12 cellular contexts compared by ENCODE assay signal in genomic region chr6:156867121-156867520, GRCh38.
A peak's percentile ranks its signal among the peaks of the same experiment; 100 is the strongest.
DNase-seq lines count a peak whose midpoint lies in the region; ATAC-seq lines count a peak whose summit lies in the region.
"Had no signal": no experiment of that assay in that cellular context is flagged by ENCODE, and none has a peak within 500 bp of the region (broad histone marks: within the 10 kb centered on the region; RNA-seq: fewer than 3 reads in every experiment).

No MANE protein-coding gene starts in this region.

- H3K4me1 ChIP-seq in Karpas-422 (ENCODE audit: low read length): peaks cover 94% of the 10 kb centered on the region

- peaks cover 8% of the 10 kb centered on the region for H3K36me3 Mint-ChIP-seq in activated T-cell treated with anti-CD3 and anti-CD28 coated beads, Interleukin-2, amount 50 U/mL, for 24 hours (ENCODE audit: low read depth)
- peaks cover 11% of the 10 kb centered on the region for H3K36me3 Mint-ChIP-seq in effector memory CD8-positive, alpha-beta T cell (ENCODE audit: insufficient read depth)
- peaks cover 0 to 6% (median 1%) of the 10 kb centered on the region in 3 donors for H3K36me3 Mint-ChIP-seq in naive thymus-derived CD8-positive, alpha-beta T cell

- ATAC-seq in effector memory CD8-positive, alpha-beta T cell (replicated peaks): no peak
- ATAC-seq in naive thymus-derived CD8-positive, alpha-beta T cell: no peak
- ATAC-seq in HG03342 (IDR thresholded peaks at IDR 0.05; ENCODE audit: unreplicated experiment) (no peak), sciatic nerve (no peak)
- ATAC-seq: upper lobe of right lung had no signal

- H3K27me3 Mint-ChIP-seq in activated T-cell treated with anti-CD3 and anti-CD28 coated beads, Interleukin-2, amount 50 U/mL, for 24 hours: no peaks in the 10 kb centered on the region
- no peaks in the 10 kb centered on the region for H3K27me3 Mint-ChIP-seq in effector memory CD8-positive, alpha-beta T cell
- H3K27me3 Mint-ChIP-seq in naive thymus-derived CD8-positive, alpha-beta T cell: no peaks in the 10 kb centered on the region
- H3K27me3 Mint-ChIP-seq: activated naive CD8-positive, alpha-beta T cell treated with anti-CD3 and anti-CD28 coated beads, Interleukin-2, amount 10 ng/mL, durations not matched to agents 7 days and 5 days had no signal

- no peak overlapping the region for H2AFZ ChIP-seq in Karpas-422 (ENCODE audit: low read length)

- peak overlapping the region; percentile 47; the same call in 1 of the 2 replicates for H3K27ac ChIP-seq in Karpas-422 (ENCODE audit: low read length)
- H3K27ac ChIP-seq: upper lobe of right lung had no signal

- H3K27me3 ChIP-seq in Karpas-422 (ENCODE audit: low read length): no peaks in the 10 kb centered on the region
- H3K27me3 ChIP-seq: upper lobe of right lung had no signal

- no peaks in the 10 kb centered on the region for H3K9me3 ChIP-seq in Karpas-422 (ENCODE audit: low read length)
- H3K9me3 ChIP-seq: upper lobe of right lung had no signal

- no peak overlapping the region for H3K9ac ChIP-seq in Karpas-422 (ENCODE audit: low read length)

- POLR2A ChIA-PET in naive thymus-derived CD8-positive, alpha-beta T cell (lab: Charles Lee): interaction anchor here (0.6 to 0.7 kb wide), 2 partner anchors 67 to 202 kb away, joined by 3 read pairs; no protein-coding TSS in a partner anchor

- no peaks in the 10 kb centered on the region for H3K9me2 ChIP-seq in Karpas-422 (replicated peaks; ENCODE audit: insufficient read depth, low read length)

- peaks cover 80% of the 10 kb centered on the region for H3K4me1 Mint-ChIP-seq in activated T-cell treated with anti-CD3 and anti-CD28 coated beads, Interleukin-2, amount 50 U/mL, for 24 hours (ENCODE audit: low read depth)
- H3K4me1 Mint-ChIP-seq in effector memory CD8-positive, alpha-beta T cell (ENCODE audit: low read depth in 2 of 2): peaks cover 65 to 83% of the 10 kb centered on the region in 2 donors
- peaks cover 44 to 92% (median 86%) of the 10 kb centered on the region in 4 donors for H3K4me1 Mint-ChIP-seq in naive thymus-derived CD8-positive, alpha-beta T cell

- intact Hi-C loops in sciatic nerve (cut with DNase I): no loop called here

- H3K4me3 ChIP-seq in Karpas-422 (ENCODE audit: low read length): no peak overlapping the region
- H3K4me3 ChIP-seq: upper lobe of right lung had no signal

- peak overlapping the region; percentile 86 for H3K27ac Mint-ChIP-seq in activated T-cell treated with anti-CD3 and anti-CD28 coated beads, Interleukin-2, amount 50 U/mL, for 24 hours
- peak overlapping the region; percentile 61 to 71 for H3K27ac Mint-ChIP-seq in effector memory CD8-positive, alpha-beta T cell
- peak overlapping the region in 6 of 10 donors; percentile 15 to 74 (median 46) for H3K27ac Mint-ChIP-seq in naive thymus-derived CD8-positive, alpha-beta T cell
- H3K27ac Mint-ChIP-seq: activated naive CD8-positive, alpha-beta T cell treated with anti-CD3 and anti-CD28 coated beads, Interleukin-2, amount 10 ng/mL, durations not matched to agents 7 days and 5 days had no signal

- no peak overlapping the region for H3K4me2 ChIP-seq in Karpas-422 (ENCODE audit: low read depth, low read length, poor library complexity, severe bottlenecking)

- peaks cover 24% of the 10 kb centered on the region; the same call in 1 of the 2 replicates for H4K20me1 ChIP-seq in Karpas-422 (ENCODE audit: insufficient read depth, low read depth, low read length)

- no peaks in the 10 kb centered on the region for H3K36me3 ChIP-seq in Karpas-422 (ENCODE audit: insufficient read depth, low read length)
- H3K36me3 ChIP-seq: upper lobe of right lung had no signal

- H3K79me2 ChIP-seq in Karpas-422 (ENCODE audit: low read length): peaks cover 100% of the 10 kb centered on the region

- H3K9me3 Mint-ChIP-seq in activated T-cell treated with anti-CD3 and anti-CD28 coated beads, Interleukin-2, amount 50 U/mL, for 24 hours: no peaks in the 10 kb centered on the region
- H3K9me3 Mint-ChIP-seq in effector memory CD8-positive, alpha-beta T cell: no peaks in the 10 kb centered on the region
- H3K9me3 Mint-ChIP-seq in naive thymus-derived CD8-positive, alpha-beta T cell: no peaks in the 10 kb centered on the region
- H3K9me3 Mint-ChIP-seq: activated naive CD8-positive, alpha-beta T cell treated with anti-CD3 and anti-CD28 coated beads, Interleukin-2, amount 10 ng/mL, durations not matched to agents 7 days and 5 days had no signal

- no peak for DNase-seq in activated T-cell treated with anti-CD3 and anti-CD28 coated beads, Interleukin-2, amount 50 U/mL, for 24 hours
- no peak for DNase-seq in activated T-cell treated with anti-CD3 and anti-CD28 coated beads for 4 hours
- DNase-seq in Karpas-422: no peak
- no peak for DNase-seq in effector memory CD8-positive, alpha-beta T cell
- no peak for DNase-seq in naive thymus-derived CD8-positive, alpha-beta T cell
- no peak for DNase-seq in activated CD4-positive, CD25-positive, alpha-beta regulatory T cell (lab: John Stamatoyannopoulos, UW)
- DNase-seq in sciatic nerve (ENCODE audit: low spot score): no peak
- DNase-seq: activated naive CD8-positive, alpha-beta T cell treated with anti-CD3 and anti-CD28 coated beads, Interleukin-2, amount 10 ng/mL, durations not matched to agents 7 days and 5 days; central memory CD4-positive, alpha-beta T cell; head of caudate nucleus; upper lobe of right lung had no signal

- no peak overlapping the region for H3K4me3 Mint-ChIP-seq in activated T-cell treated with anti-CD3 and anti-CD28 coated beads, Interleukin-2, amount 50 U/mL, for 24 hours
- no peak overlapping the region for H3K4me3 Mint-ChIP-seq in effector memory CD8-positive, alpha-beta T cell
- peak overlapping the region in 4 of 10 donors; percentile 22 to 53 (median 37) for H3K4me3 Mint-ChIP-seq in naive thymus-derived CD8-positive, alpha-beta T cell
- H3K4me3 Mint-ChIP-seq: activated naive CD8-positive, alpha-beta T cell treated with anti-CD3 and anti-CD28 coated beads, Interleukin-2, amount 10 ng/mL, durations not matched to agents 7 days and 5 days had no signal
